Comparison of ENCODE assay signal across 12 cellular contexts in genomic region chr1:166874464-166874863, GRCh38. TPM values are rescaled to one million over a fixed set of nuclear protein-coding genes. Genes with fewer than 3 reads are reported as not detected.
A peak's percentile ranks its signal among the peaks of the same experiment; 100 is the strongest.
DNase-seq lines count a peak whose midpoint lies in the region; ATAC-seq and TF ChIP-seq lines count a peak whose summit lies in the region.
"Had no signal": no experiment of that assay in that cellular context is flagged by ENCODE, and none has a peak within 500 bp of the region (broad histone marks: within the 10 kb centered on the region; RNA-seq: fewer than 3 reads in every experiment).

No MANE protein-coding gene starts in this region.

- H3K27ac ChIP-seq in breast epithelium, result no peak overlapping the region
- no peak overlapping the region for H3K27ac ChIP-seq in OCI-LY3 (ENCODE audit: low read length)
- H3K27ac ChIP-seq in esophagus muscularis mucosa (replicated peaks in 1 of 4), result no peak overlapping the region
- H3K27ac ChIP-seq: SJCRH30, upper lobe of right lung had no signal

- peak overlapping the region; percentile 92 for H3K4me3 Mint-ChIP-seq in MCF 10A (ENCODE audit: unreplicated experiment)
- peak overlapping the region; percentile 48 to 84 for H3K4me3 Mint-ChIP-seq in stimulated activated naive CD8-positive, alpha-beta T cell treated with anti-CD3 and anti-CD28 coated beads, Interleukin-15, amount 100 ng/mL, for 72 hours

- H3K27ac Mint-ChIP-seq in MCF 10A (ENCODE audit: low read depth, unreplicated experiment), result no peak overlapping the region
- H3K27ac Mint-ChIP-seq in stimulated activated naive CD8-positive, alpha-beta T cell treated with anti-CD3 and anti-CD28 coated beads, Interleukin-15, amount 100 ng/mL, for 72 hours, result no peak overlapping the region

- no peak for ATAC-seq in stimulated activated naive CD8-positive, alpha-beta T cell treated with anti-CD3 and anti-CD28 coated beads, Interleukin-15, amount 100 ng/mL, for 72 hours
- ATAC-seq in GM21381 (IDR thresholded peaks at IDR 0.05; ENCODE audit: unreplicated experiment) (no peak), HG02623 (IDR thresholded peaks at IDR 0.05; ENCODE audit: unreplicated experiment) (no peak)
- ATAC-seq: mucosa of descending colon, upper lobe of right lung had no signal

- peaks cover 65% of the 10 kb centered on the region for H3K79me2 ChIP-seq in OCI-LY3 (ENCODE audit: low read length)

- H3K4me1 ChIP-seq in breast epithelium (peaks cover 0 to 4% of the 10 kb centered on the region in 2 donors), OCI-LY3 (ENCODE audit: low read length) (peaks cover 14% of the 10 kb centered on the region), esophagus muscularis mucosa (peaks cover 27 to 55% (median 50%) of the 10 kb centered on the region in 4 donors)
- H3K4me1 ChIP-seq: SJCRH30 had no signal

- H2AFZ ChIP-seq in OCI-LY3 (ENCODE audit: low read depth, low read length), result no peak overlapping the region

- H3K4me3 ChIP-seq in breast epithelium (no peak overlapping the region), OCI-LY3 (ENCODE audit: low read length) (no peak overlapping the region), esophagus muscularis mucosa (no peak overlapping the region)
- H3K4me3 ChIP-seq: mucosa of descending colon, SJCRH30 had no signal

- TF ChIP-seq POLR2A in breast epithelium (IDR thresholded peaks at IDR 0.05) (no peak), esophagus muscularis mucosa (IDR thresholded peaks at IDR 0.05; ENCODE audit: low read depth) (no peak)

- H3K9ac ChIP-seq in OCI-LY3 (ENCODE audit: low read length), result no peak overlapping the region

- TSS peak; percentile 33 for BruUV-seq in MCF 10A (replicated peaks; lab: Mats Ljungman, UMichigan)

- H3K9me3 ChIP-seq in breast epithelium, result no peaks in the 10 kb centered on the region
- H3K9me3 ChIP-seq in OCI-LY3 (ENCODE audit: insufficient read depth, low read length), result no peaks in the 10 kb centered on the region
- H3K9me3 ChIP-seq in esophagus muscularis mucosa, result no peaks in the 10 kb centered on the region
- H3K9me3 ChIP-seq: mucosa of descending colon, SJCRH30, upper lobe of right lung had no signal

- H3K36me3 ChIP-seq in breast epithelium (no peaks in the 10 kb centered on the region), OCI-LY3 (replicated peaks; ENCODE audit: low read depth, low read length) (peaks cover 4% of the 10 kb centered on the region), esophagus muscularis mucosa (no peaks in the 10 kb centered on the region)
- H3K36me3 ChIP-seq: SJCRH30, upper lobe of right lung had no signal

- peaks cover 43% of the 10 kb centered on the region for H4K20me1 ChIP-seq in OCI-LY3 (ENCODE audit: insufficient read depth, low read length)

- CTCF ChIA-PET in MCF 10A (lab: Yijun Ruan, JAX), result interaction anchor here (0.9 to 6.3 kb wide), 3 partner anchors 9 to 185 kb away, joined by 3 to 67 read pairs (median 3); no protein-coding TSS in a partner anchor

- no peaks in the 10 kb centered on the region for H3K27me3 ChIP-seq in breast epithelium
- no peaks in the 10 kb centered on the region for H3K27me3 ChIP-seq in OCI-LY3 (ENCODE audit: low read depth, low read length)
- no peaks in the 10 kb centered on the region for H3K27me3 ChIP-seq in esophagus muscularis mucosa
- H3K27me3 ChIP-seq: SJCRH30, upper lobe of right lung had no signal

- H3K36me3 Mint-ChIP-seq in MCF 10A (ENCODE audit: insufficient read depth, unreplicated experiment), result peaks cover 21% of the 10 kb centered on the region

- H3K4me1 Mint-ChIP-seq in MCF 10A (ENCODE audit: insufficient read depth, unreplicated experiment), result peaks cover 49% of the 10 kb centered on the region
- peaks cover 75% of the 10 kb centered on the region for H3K4me1 Mint-ChIP-seq in stimulated activated naive CD8-positive, alpha-beta T cell treated with anti-CD3 and anti-CD28 coated beads, Interleukin-15, amount 100 ng/mL, for 72 hours

- WGBS in esophagus muscularis mucosa, result 96% methylated on average over 8 of the region's 8 CpGs

- H3K9me3 Mint-ChIP-seq in MCF 10A (ENCODE audit: unreplicated experiment), result no peaks in the 10 kb centered on the region
- H3K9me3 Mint-ChIP-seq in stimulated activated naive CD8-positive, alpha-beta T cell treated with anti-CD3 and anti-CD28 coated beads, Interleukin-15, amount 100 ng/mL, for 72 hours, result no peaks in the 10 kb centered on the region

- POLR2A ChIA-PET in MCF 10A (lab: Yijun Ruan, JAX), result interaction anchor here (2.0 to 2.8 kb wide), 3 partner anchors 11 to 36 kb away, joined by 6 to 46 read pairs (median 8); partner anchors contain the start of gene POGK

- no peak for TF ChIP-seq EP300 in esophagus muscularis mucosa (IDR thresholded peaks at IDR 0.05)

- DNase-seq in MCF 10A (ENCODE audit: unreplicated experiment) (no peak), breast epithelium (ENCODE audit: low spot score in 2 of 2) (no peak), esophagus muscularis mucosa (ENCODE audit: extremely low spot score) (peak; percentile 37), HK-2 (ENCODE audit: unreplicated experiment) (no peak)
- DNase-seq in stimulated activated naive CD8-positive, alpha-beta T cell treated with anti-CD3 and anti-CD28 coated beads, Interleukin-15, amount 100 ng/mL, for 72 hours, result no peak
- DNase-seq: activated CD4-positive, alpha-beta T cell treated with anti-CD3 and anti-CD28 coated beads, Interleukin-2, amount 50 U/mL, for 4 hours; mucosa of descending colon; SJCRH30; upper lobe of right lung had no signal

- H3K27me3 Mint-ChIP-seq in MCF 10A (ENCODE audit: insufficient read depth, unreplicated experiment), result no peaks in the 10 kb centered on the region
- H3K27me3 Mint-ChIP-seq in stimulated activated naive CD8-positive, alpha-beta T cell treated with anti-CD3 and anti-CD28 coated beads, Interleukin-15, amount 100 ng/mL, for 72 hours, result no peaks in the 10 kb centered on the region

- peak overlapping the region; percentile 85; the same call in 1 of the 2 replicates for H3K4me2 ChIP-seq in OCI-LY3 (ENCODE audit: low read length)

- intact Hi-C loops in MCF 10A (cut with micrococcal nuclease), result no loop called here
- intact Hi-C loops in breast epithelium (cut with DNase I; ENCODE audit: low total_unique reads), result no loop called here
- intact Hi-C loops in esophagus muscularis mucosa (cut with DNase I), result loop anchor here (2.0 kb wide), 1 partner anchor 346 kb away; the partner anchor contains the start of gene POU2F1

- TF ChIP-seq CTCF in MCF 10A (IDR thresholded peaks at IDR 0.05; ENCODE audit: unreplicated experiment) (no peak), breast epithelium (IDR thresholded peaks at IDR 0.05) (no peak), OCI-LY3 (IDR thresholded peaks at IDR 0.05; ENCODE audit: low read depth, low read length) (no peak), esophagus muscularis mucosa (IDR thresholded peaks at IDR 0.05) (no peak)

RNA-seq across cellular contexts. Expression of gene TADA1, which starts 1.6 kb away (rescaled TPM):
- total RNA-seq in MCF 10A (2022), result 14.7 and 15.9 TPM in 2 replicates
- total RNA-seq in breast epithelium, result 10 to 100 TPM in 2 of 3 donors, 1 to 10 TPM in 1; 6.9 to 18.7 (median 14.1) TPM
- 10 to 100 TPM in 1 of 4 donors, 1 to 10 TPM in 3; 7.3 to 11.5 (median 8.0) TPM for total RNA-seq in esophagus muscularis mucosa

RNA-seq across cellular contexts. Expression of gene POGK, which starts 35.2 kb away (rescaled TPM):
- total RNA-seq in MCF 10A (2022), result 55.9 and 71.8 TPM in 2 replicates
- total RNA-seq in breast epithelium, result 10 to 100 TPM; 29.5 to 42.9 (median 29.8) TPM
- total RNA-seq in esophagus muscularis mucosa, result 10 to 100 TPM; 28.7 to 43.5 (median 36.4) TPM
